8 cellular contexts compared by ENCODE assay signal in the genomic region with DNA sequence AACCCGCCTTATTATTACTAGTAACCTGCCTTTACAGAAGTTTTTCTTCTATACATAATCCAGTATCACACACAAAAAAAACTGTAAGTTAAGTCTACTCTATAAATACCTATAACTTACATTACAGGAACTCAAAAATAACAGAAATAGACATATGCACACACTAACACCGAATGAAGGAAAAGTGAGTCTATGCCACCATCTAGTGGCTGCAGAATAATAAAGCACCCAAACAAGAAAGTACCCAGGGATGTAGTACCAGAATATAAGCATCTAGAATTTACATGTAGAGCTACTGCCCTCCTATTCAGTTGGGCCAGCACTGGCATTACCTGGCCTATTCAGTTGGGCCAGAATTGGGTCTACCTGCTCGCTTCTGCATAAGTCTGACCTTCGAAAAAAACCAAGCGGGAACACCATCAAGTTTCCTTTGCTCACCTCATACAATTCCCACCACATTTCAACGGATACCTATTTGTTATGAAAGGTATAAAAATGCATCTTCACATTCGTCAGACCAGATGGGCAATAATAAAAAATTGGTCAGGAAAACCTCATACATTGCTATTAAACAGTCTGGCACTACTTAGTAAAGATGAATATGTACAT. TPM values are rescaled to one million over a fixed set of nuclear protein-coding genes. Genes with fewer than 3 reads are reported as not detected.
DNase-seq lines count a peak whose midpoint lies in the region; ATAC-seq and TF ChIP-seq lines count a peak whose summit lies in the region.

No MANE protein-coding gene starts in this region.

- no peak overlapping the region for H2AFZ ChIP-seq in DND-41 (ENCODE audit: low read depth, low read length)

- H3K9me3 ChIP-seq in DND-41 (ENCODE audit: insufficient read depth, low read length, severe bottlenecking) = no peaks in the 10 kb centered on the region
- no peaks in the 10 kb centered on the region for H3K9me3 ChIP-seq in WERI-Rb-1 (ENCODE audit: severe bottlenecking)

- H3K27me3 ChIP-seq in DND-41 (ENCODE audit: insufficient read depth, low read length, poor library complexity) = no peaks in the 10 kb centered on the region
- no peaks in the 10 kb centered on the region for H3K27me3 ChIP-seq in WERI-Rb-1 (ENCODE audit: insufficient read depth, low read depth, severe bottlenecking)

- ATAC-seq in DND-41 (ENCODE audit: insufficient read depth, low read depth) = peak; percentile 41
- peak; percentile 36 for ATAC-seq in GM19328 (IDR thresholded peaks at IDR 0.05; ENCODE audit: unreplicated experiment)
- ATAC-seq in HG03159 (IDR thresholded peaks at IDR 0.05; ENCODE audit: unreplicated experiment) = peak; percentile 42
- no peak for ATAC-seq in omental fat pad (ENCODE audit: low FRiP score)

- no peaks in the 10 kb centered on the region; the same call in 1 of the 2 replicates for H3K36me3 ChIP-seq in DND-41 (ENCODE audit: insufficient read depth, low read length)
- H3K36me3 ChIP-seq in WERI-Rb-1 = peaks cover 5% of the 10 kb centered on the region

- DNase-seq in DND-41 (peak; percentile 37), NCI-H2171 treated with DMSO at 0.1 percent for 48 hours (lab: John Stamatoyannopoulos, UW) (peak; percentile 74), WERI-Rb-1 (peak; percentile 33), foreskin fibroblast (peak; percentile 50 to 82), retina (peak; percentile 41), omental fat pad (ENCODE audit: low spot score) (no peak)

- peaks cover 6% of the 10 kb centered on the region for H3K79me2 ChIP-seq in DND-41 (ENCODE audit: insufficient read depth, low read length)

- H3K4me2 ChIP-seq in DND-41 (ENCODE audit: insufficient read depth, low read length) = no peak overlapping the region

- no peak overlapping the region for H3K9ac ChIP-seq in DND-41 (ENCODE audit: low read depth, low read length)

- H4K20me1 ChIP-seq in DND-41 (ENCODE audit: insufficient read depth, low read length) = no peaks in the 10 kb centered on the region

- TF ChIP-seq CTCF in DND-41 (IDR thresholded peaks at IDR 0.05; ENCODE audit: borderline replicate concordance, extremely low read depth, low read length, poor library complexity, severe bottlenecking) (peak; percentile 77), WERI-Rb-1 (IDR thresholded peaks at IDR 0.05; ENCODE audit: low read depth, low read length) (peak; percentile 60), foreskin fibroblast (IDR thresholded peaks at IDR 0.05; ENCODE audit: low read depth, low read length) (peak; percentile 58), omental fat pad (IDR thresholded peaks at IDR 0.05) (no peak)

- H3K4me3 ChIP-seq in DND-41 (ENCODE audit: low read depth in 1 of 2, low read length in 2 of 2) = no peak overlapping the region
- H3K4me3 ChIP-seq in WERI-Rb-1 (ENCODE audit: low read depth, low read length) = no peak overlapping the region
- no peak overlapping the region for H3K4me3 ChIP-seq in foreskin fibroblast (ENCODE audit: low read depth in 1 of 2, low read length in 2 of 2)

- H3K4me1 ChIP-seq in DND-41 (ENCODE audit: insufficient read depth, low read length) = peaks cover 14% of the 10 kb centered on the region

- no peak overlapping the region for H3K27ac ChIP-seq in DND-41 (ENCODE audit: low read length)
- no peak overlapping the region for H3K27ac ChIP-seq in WERI-Rb-1

RNA-seq across cellular contexts. Expression of a gene that starts 4.0 kb away (rescaled TPM):
- 10 to 100 TPM; 22.9 to 39.6 (median 29.6) TPM for total RNA-seq in omental fat pad

RNA-seq across cellular contexts. Expression of a gene that starts 20.4 kb away (rescaled TPM):
- 10 to 100 TPM in 3 of 4 donors, 1 to 10 TPM in 1; 7.1 to 16.1 (median 13.0) TPM for total RNA-seq in omental fat pad

RNA-seq across cellular contexts. Expression of a gene that starts 49.2 kb away (rescaled TPM):
- not detected for total RNA-seq in omental fat pad

Comparison
In these comparisons a context has a peak if more than half of its experiments do, and no peak if none do; other contexts are left out.
1. CTCF ChIP-seq: peak in DND-41 (single experiment), WERI-Rb-1 (single experiment) and foreskin fibroblast (single experiment); none in omental fat pad (0 of 3).